ENCODE assay signal across 12 cellular contexts in the genomic region with DNA sequence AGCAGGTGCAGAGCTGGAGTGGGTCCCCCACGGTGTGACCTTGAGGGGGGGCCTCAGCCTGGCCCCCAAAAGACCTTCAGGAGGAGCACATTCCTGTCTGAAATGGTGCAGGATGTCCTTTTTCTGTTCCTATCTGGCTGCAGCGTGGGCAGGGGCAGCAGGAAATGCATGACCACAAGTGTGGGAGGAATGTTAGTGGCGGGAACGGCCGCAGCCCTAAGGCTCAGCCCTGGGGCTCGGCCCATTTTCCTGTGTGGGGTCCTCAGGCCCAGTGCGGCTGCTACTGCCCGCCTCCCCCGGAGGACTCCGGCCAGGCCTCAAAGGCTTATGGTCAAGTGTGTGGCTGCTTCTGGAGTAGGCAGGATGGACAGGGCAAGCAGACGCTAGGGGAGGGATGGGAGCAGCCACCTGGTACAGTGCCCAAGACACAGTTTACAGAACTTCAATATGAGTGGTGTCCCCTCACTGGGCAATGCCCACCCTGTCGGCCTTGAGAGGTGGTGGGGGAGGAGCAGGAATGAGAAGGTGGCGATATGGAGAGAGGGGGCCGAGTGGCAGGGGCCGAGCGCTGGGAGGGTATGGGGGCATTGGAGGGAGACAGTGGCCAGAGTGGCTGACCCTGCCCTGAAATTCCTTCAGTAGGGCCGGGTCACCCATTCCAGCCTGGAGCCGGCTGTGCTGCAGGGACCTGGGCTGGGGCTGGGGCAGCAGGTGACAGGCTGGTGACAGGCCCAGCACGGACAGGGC.
DNase-seq lines count a peak whose midpoint lies in the region; ATAC-seq and TF ChIP-seq lines count a peak whose summit lies in the region.
"Had no signal": no experiment of that assay in that cellular context is flagged by ENCODE, and none has a peak within 500 bp of the region (broad histone marks: within the 10 kb centered on the region; RNA-seq: fewer than 3 reads in every experiment).

No MANE protein-coding gene starts in this region.

- intact Hi-C loops in naive thymus-derived CD4-positive, alpha-beta T cell (cut with micrococcal nuclease): no loop called here
- intact Hi-C loops in sigmoid colon (cut with DNase I): no loop called here

- peak; percentile 14 for ATAC-seq in naive thymus-derived CD4-positive, alpha-beta T cell
- ATAC-seq in GM21447 (IDR thresholded peaks at IDR 0.05; ENCODE audit: unreplicated experiment): no peak

- CTCF ChIA-PET in naive thymus-derived CD4-positive, alpha-beta T cell (lab: Charles Lee): no interaction called here

- no peaks in the 10 kb centered on the region for H3K9me3 ChIP-seq in naive thymus-derived CD4-positive, alpha-beta T cell (ENCODE audit: control insufficient read depth in 2 of 3, low read length in 3 of 3)
- H3K9me3 ChIP-seq in sigmoid colon: no peaks in the 10 kb centered on the region

- TF ChIP-seq POLR2A in NB4 (IDR thresholded peaks at IDR 0.05; ENCODE audit: extremely low read depth, insufficient read length) (no peak), sigmoid colon (IDR thresholded peaks at IDR 0.05) (no peak)

- H3K27me3 Mint-ChIP-seq in chondrocyte (ENCODE audit: low read depth): no peaks in the 10 kb centered on the region
- no peaks in the 10 kb centered on the region for H3K27me3 Mint-ChIP-seq in naive thymus-derived CD4-positive, alpha-beta T cell
- H3K27me3 Mint-ChIP-seq: CD4-positive, alpha-beta memory T cell had no signal

- no peaks in the 10 kb centered on the region for H3K4me1 ChIP-seq in naive thymus-derived CD4-positive, alpha-beta T cell (ENCODE audit: control insufficient read depth in 2 of 2, insufficient read depth in 2 of 2, low read length in 2 of 2)
- H3K4me1 ChIP-seq in sigmoid colon: peaks cover 0 to 17% (median 15%) of the 10 kb centered on the region in 4 donors

- TF ChIP-seq CTCF in NB4 (IDR thresholded peaks at IDR 0.05; ENCODE audit: low read depth, low read length) (no peak), chondrocyte (IDR thresholded peaks at IDR 0.05) (no peak), sigmoid colon (IDR thresholded peaks at IDR 0.05) (no peak)

- DNase-seq in Daoy (ENCODE audit: low read depth) (peak; percentile 66), NB4 (ENCODE audit: low read depth) (peak; percentile 81), chondrocyte (ENCODE audit: low spot score) (no peak), sigmoid colon (no peak)
- DNase-seq in naive thymus-derived CD4-positive, alpha-beta T cell: no peak
- no peak for DNase-seq in stimulated activated CD4-positive, alpha-beta T cell treated with anti-CD3 and anti-CD28 coated beads, Interleukin-15, amount 100 ng/mL, for 24 hours
- DNase-seq in activated effector memory CD4-positive, alpha-beta T cell treated with Interleukin-2 at 50 U/mL for 16 hours: no peak
- DNase-seq: CD4-positive, alpha-beta memory T cell; hippocampal formation; NCI-H2081; small intestine had no signal

- H3K4me1 Mint-ChIP-seq in chondrocyte (ENCODE audit: low read depth): peaks cover 17% of the 10 kb centered on the region
- peaks cover 0 to 3% (median 0%) of the 10 kb centered on the region in 7 donors for H3K4me1 Mint-ChIP-seq in naive thymus-derived CD4-positive, alpha-beta T cell
- H3K4me1 Mint-ChIP-seq: CD4-positive, alpha-beta memory T cell had no signal

- H3K4me3 Mint-ChIP-seq in chondrocyte (ENCODE audit: unreplicated experiment): no peak overlapping the region
- H3K4me3 Mint-ChIP-seq in naive thymus-derived CD4-positive, alpha-beta T cell: peak overlapping the region in 1 of 10 donors; percentile 11
- H3K4me3 Mint-ChIP-seq: CD4-positive, alpha-beta memory T cell had no signal

- no peak for TF ChIP-seq EP300 in sigmoid colon (IDR thresholded peaks at IDR 0.05)

- 70 to 85% methylated on average over 19 of the region's 19 CpGs for WGBS in sigmoid colon, 2 donors

- H3K27ac Mint-ChIP-seq in chondrocyte (ENCODE audit: unreplicated experiment): peak overlapping the region; percentile 61
- no peak overlapping the region for H3K27ac Mint-ChIP-seq in naive thymus-derived CD4-positive, alpha-beta T cell

- H3K9me3 Mint-ChIP-seq in chondrocyte (ENCODE audit: low read depth): no peaks in the 10 kb centered on the region
- H3K9me3 Mint-ChIP-seq in naive thymus-derived CD4-positive, alpha-beta T cell: no peaks in the 10 kb centered on the region
- H3K9me3 Mint-ChIP-seq: CD4-positive, alpha-beta memory T cell had no signal

- peaks cover 7% of the 10 kb centered on the region for H3K36me3 Mint-ChIP-seq in chondrocyte (ENCODE audit: low read depth)
- no peaks in the 10 kb centered on the region for H3K36me3 Mint-ChIP-seq in naive thymus-derived CD4-positive, alpha-beta T cell
- H3K36me3 Mint-ChIP-seq: CD4-positive, alpha-beta memory T cell had no signal

- no peak overlapping the region for H3K27ac ChIP-seq in naive thymus-derived CD4-positive, alpha-beta T cell (ENCODE audit: low read depth, low read length)
- H3K27ac ChIP-seq in sigmoid colon: no peak overlapping the region

- H3K36me3 ChIP-seq in naive thymus-derived CD4-positive, alpha-beta T cell (ENCODE audit: control insufficient read depth in 2 of 3, insufficient read depth in 3 of 3, low read length in 3 of 3): no peaks in the 10 kb centered on the region
- peaks cover 0 to 5% (median under 1%) of the 10 kb centered on the region in 4 donors for H3K36me3 ChIP-seq in sigmoid colon

- H3K27me3 ChIP-seq in naive thymus-derived CD4-positive, alpha-beta T cell (ENCODE audit: control insufficient read depth in 2 of 2, insufficient read depth in 2 of 2, low read length in 2 of 2): no peaks in the 10 kb centered on the region
- no peaks in the 10 kb centered on the region for H3K27me3 ChIP-seq in sigmoid colon

- POLR2A ChIA-PET in naive thymus-derived CD4-positive, alpha-beta T cell (lab: Charles Lee): no interaction called here

- H3K4me3 ChIP-seq in NB4 (ENCODE audit: low read depth, low read length): peak overlapping the region; percentile 28
- H3K4me3 ChIP-seq in naive thymus-derived CD4-positive, alpha-beta T cell (ENCODE audit: low read length): no peak overlapping the region
- no peak overlapping the region for H3K4me3 ChIP-seq in sigmoid colon

Comparison
In these comparisons a context has a peak if more than half of its experiments do, and no peak if none do; other contexts are left out.
1. DNase-seq: peak in Daoy (single experiment) and NB4 (single experiment); none in chondrocyte (single experiment), naive thymus-derived CD4-positive, alpha-beta T cell (0 of 9), stimulated activated CD4-positive, alpha-beta T cell treated with anti-CD3 and anti-CD28 coated beads, Interleukin-15, amount 100 ng/mL, for 24 hours (single experiment), sigmoid colon (single experiment) and activated effector memory CD4-positive, alpha-beta T cell treated with Interleukin-2 at 50 U/mL for 16 hours (single experiment).